Comparison of ENCODE assay signal across 8 cellular contexts in the genomic region with DNA sequence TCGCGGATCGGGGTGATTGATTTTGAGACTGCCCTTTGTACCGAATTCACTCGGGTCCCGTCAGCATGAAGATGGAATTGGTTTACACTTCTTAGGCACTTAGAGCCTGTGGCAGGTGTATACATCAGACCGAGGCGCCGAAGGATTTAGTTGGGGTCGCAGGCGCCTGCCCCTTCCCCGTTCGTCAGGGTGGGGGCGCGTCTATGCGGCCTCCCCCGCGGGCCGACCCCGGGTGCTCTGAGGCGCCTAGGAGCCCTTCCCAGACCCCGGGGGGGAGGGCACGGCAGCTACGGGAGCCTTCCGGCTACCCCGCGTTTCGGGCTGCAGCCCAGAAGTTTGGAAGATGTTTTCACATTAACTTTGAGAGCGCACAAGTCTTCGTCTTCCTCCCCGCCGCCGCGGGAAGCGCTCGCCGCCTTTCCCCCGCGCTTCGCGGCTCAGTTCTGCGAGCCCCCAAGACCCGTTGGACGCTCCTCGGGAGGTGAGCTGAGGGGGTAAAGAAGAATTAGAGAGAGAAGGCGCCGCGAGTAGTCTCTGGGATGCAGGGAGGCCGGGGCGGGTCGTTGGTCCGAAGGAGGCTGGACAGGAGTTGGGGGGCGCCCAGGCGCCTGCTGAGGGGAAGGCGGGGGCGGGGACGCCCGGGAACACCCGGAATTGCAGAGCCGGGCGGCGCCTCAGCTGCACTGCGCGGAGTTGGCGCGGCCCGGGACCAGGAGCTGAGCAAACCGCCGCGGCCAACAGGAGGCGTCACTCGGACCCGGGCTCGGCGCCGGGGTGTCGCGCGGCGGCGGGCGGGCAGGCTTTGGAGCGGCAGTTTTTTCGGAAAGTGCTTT. TPM values are rescaled to one million over a fixed set of nuclear protein-coding genes. Genes with fewer than 3 reads are reported as not detected.
DNase-seq lines count a peak whose midpoint lies in the region; ATAC-seq and TF ChIP-seq lines count a peak whose summit lies in the region.

No MANE protein-coding gene starts in this region.

- peak overlapping the region; percentile 89 for H3K27ac Mint-ChIP-seq in activated T-helper 2 cell treated with anti-CD3 and anti-CD28 coated beads, Interferon-gamma antibody, Interleukin-2, Interleukin-4, amounts not matched to agents 10 μg/mL and 5 μg/mL and 100 μg/mL, durations not matched to agents 14 hours and 24 hours and 36 hours
- H3K27ac Mint-ChIP-seq in natural killer cell, result peak overlapping the region; percentile 93 to 99

- peak overlapping the region; percentile 96 for H3K9ac ChIP-seq in OCI-LY3 (ENCODE audit: low read length)

- H3K27ac ChIP-seq in ACC112 (ENCODE audit: low read depth, low read length) (peak overlapping the region; percentile 91), OCI-LY3 (ENCODE audit: low read length) (peak overlapping the region; percentile 76), substantia nigra (ENCODE audit: low read depth, low read length, poor library complexity, severe bottlenecking) (peak overlapping the region; percentile 89)

- H3K4me2 ChIP-seq in OCI-LY3 (ENCODE audit: low read length), result peak overlapping the region; percentile 95

- H3K4me3 Mint-ChIP-seq in activated T-helper 2 cell treated with anti-CD3 and anti-CD28 coated beads, Interferon-gamma antibody, Interleukin-2, Interleukin-4, amounts not matched to agents 10 μg/mL and 5 μg/mL and 100 μg/mL, durations not matched to agents 14 hours and 24 hours and 36 hours (ENCODE audit: low read depth), result peak overlapping the region; percentile 86
- peak overlapping the region; percentile 93 for H3K4me3 Mint-ChIP-seq in natural killer cell

- DNase-seq in activated T-helper 2 cell treated with anti-CD3 and anti-CD28 coated beads, Interferon-gamma antibody, Interleukin-2, Interleukin-4, amounts not matched to agents 10 μg/mL and 5 μg/mL and 100 μg/mL, durations not matched to agents 14 hours and 24 hours and 36 hours (ENCODE audit: low spot score), result peak; percentile 41
- DNase-seq in fibroblast of pulmonary artery (ENCODE audit: low read depth), result peak; percentile 66
- peak; percentile 52 for DNase-seq in natural killer cell
- DNase-seq in substantia nigra (lab: John Stamatoyannopoulos, UW), result peak in 43 of 49 donors; percentile 6 to 74 (median 42)

- no peaks in the 10 kb centered on the region for H3K27me3 Mint-ChIP-seq in activated T-helper 2 cell treated with anti-CD3 and anti-CD28 coated beads, Interferon-gamma antibody, Interleukin-2, Interleukin-4, amounts not matched to agents 10 μg/mL and 5 μg/mL and 100 μg/mL, durations not matched to agents 14 hours and 24 hours and 36 hours (ENCODE audit: low read depth)
- no peaks in the 10 kb centered on the region for H3K27me3 Mint-ChIP-seq in natural killer cell (ENCODE audit: low read depth in 2 of 2)

- intact Hi-C loops in activated T-helper 2 cell treated with anti-CD3 and anti-CD28 coated beads, Interferon-gamma antibody, Interleukin-2, Interleukin-4, amounts not matched to agents 10 μg/mL and 5 μg/mL and 100 μg/mL, durations not matched to agents 14 hours and 24 hours and 36 hours (cut with micrococcal nuclease), result loop anchor here (1.0 to 5.0 kb wide), 9 partner anchors 72 to 823 kb away; a partner anchor contains a TSS
- intact Hi-C loops in natural killer cell (cut with micrococcal nuclease), result loop anchor here (1.0 to 10.0 kb wide), 9 partner anchors 120 to 1970 kb away; a partner anchor contains a TSS

- peak; percentile 59 for TF ChIP-seq CTCF in OCI-LY3 (IDR thresholded peaks at IDR 0.05; ENCODE audit: low read depth, low read length)
- TF ChIP-seq CTCF in fibroblast of pulmonary artery (IDR thresholded peaks at IDR 0.05; ENCODE audit: low read length, missing control alignments), result no peak
- peak; percentile 31 for TF ChIP-seq CTCF in natural killer cell (IDR thresholded peaks at IDR 0.05)

- H3K9me3 ChIP-seq in OCI-LY3 (ENCODE audit: insufficient read depth, low read length), result no peaks in the 10 kb centered on the region

- H3K36me3 ChIP-seq in ACC112 (ENCODE audit: insufficient read depth, low read length) (peaks cover 28% of the 10 kb centered on the region), OCI-LY3 (replicated peaks; ENCODE audit: low read depth, low read length) (peaks cover 23% of the 10 kb centered on the region)

- ATAC-seq in GM19463 (IDR thresholded peaks at IDR 0.05; ENCODE audit: unreplicated experiment) (peak; percentile 0), natural killer cell (peak in 1 of 3 donors; percentile 0), GM21737 (IDR thresholded peaks at IDR 0.05; ENCODE audit: unreplicated experiment) (no peak)

- H4K20me1 ChIP-seq in OCI-LY3 (ENCODE audit: insufficient read depth, low read length), result peaks cover 44% of the 10 kb centered on the region

- peaks cover 57% of the 10 kb centered on the region for H3K79me2 ChIP-seq in ACC112 (ENCODE audit: control insufficient read depth, insufficient read depth, low read length, unreplicated experiment)
- peaks cover 56% of the 10 kb centered on the region for H3K79me2 ChIP-seq in OCI-LY3 (ENCODE audit: low read length)

- peak overlapping the region; percentile 92 for H3K4me3 ChIP-seq in ACC112 (ENCODE audit: low read depth, low read length)
- peak overlapping the region; percentile 99 for H3K4me3 ChIP-seq in OCI-LY3 (ENCODE audit: low read length)
- H3K4me3 ChIP-seq in fibroblast of pulmonary artery (replicated peaks; ENCODE audit: low read depth, low read length), result peak overlapping the region; percentile 87

- no peaks in the 10 kb centered on the region for H3K27me3 ChIP-seq in ACC112 (ENCODE audit: insufficient read depth, low read length)
- no peaks in the 10 kb centered on the region for H3K27me3 ChIP-seq in OCI-LY3 (ENCODE audit: low read depth, low read length)

- peaks cover 41% of the 10 kb centered on the region for H3K36me3 Mint-ChIP-seq in activated T-helper 2 cell treated with anti-CD3 and anti-CD28 coated beads, Interferon-gamma antibody, Interleukin-2, Interleukin-4, amounts not matched to agents 10 μg/mL and 5 μg/mL and 100 μg/mL, durations not matched to agents 14 hours and 24 hours and 36 hours (ENCODE audit: low read depth)
- peaks cover 10% of the 10 kb centered on the region for H3K36me3 Mint-ChIP-seq in natural killer cell

- peaks cover 43% of the 10 kb centered on the region for H3K4me1 Mint-ChIP-seq in activated T-helper 2 cell treated with anti-CD3 and anti-CD28 coated beads, Interferon-gamma antibody, Interleukin-2, Interleukin-4, amounts not matched to agents 10 μg/mL and 5 μg/mL and 100 μg/mL, durations not matched to agents 14 hours and 24 hours and 36 hours (ENCODE audit: low read depth)
- peaks cover 56 to 57% of the 10 kb centered on the region in 2 donors for H3K4me1 Mint-ChIP-seq in natural killer cell

- H2AFZ ChIP-seq in ACC112 (ENCODE audit: low read length, unreplicated experiment), result no peak overlapping the region
- H2AFZ ChIP-seq in OCI-LY3 (ENCODE audit: low read depth, low read length), result no peak overlapping the region

- no peaks in the 10 kb centered on the region for H3K9me3 Mint-ChIP-seq in activated T-helper 2 cell treated with anti-CD3 and anti-CD28 coated beads, Interferon-gamma antibody, Interleukin-2, Interleukin-4, amounts not matched to agents 10 μg/mL and 5 μg/mL and 100 μg/mL, durations not matched to agents 14 hours and 24 hours and 36 hours
- no peaks in the 10 kb centered on the region for H3K9me3 Mint-ChIP-seq in natural killer cell

- H3K4me1 ChIP-seq in ACC112 (ENCODE audit: control insufficient read depth, insufficient read depth, low read length, unreplicated experiment), result peaks cover 44% of the 10 kb centered on the region
- H3K4me1 ChIP-seq in OCI-LY3 (ENCODE audit: low read length), result peaks cover 30% of the 10 kb centered on the region

RNA-seq across cellular contexts. Expression of a gene that starts 0.7 kb away (rescaled TPM):
- 22.1 and 22.8 TPM in 2 replicates for total RNA-seq in activated T-helper 2 cell treated with anti-CD3 and anti-CD28 coated beads, Interferon-gamma antibody, Interleukin-2, Interleukin-4, amounts not matched to agents 10 μg/mL and 5 μg/mL and 100 μg/mL, durations not matched to agents 14 hours and 24 hours and 36 hours
- total RNA-seq in natural killer cell, result 100 to 1,000 TPM; 129 to 249 (median 147) TPM
